8 cellular contexts compared by ENCODE assay signal in the genomic region with DNA sequence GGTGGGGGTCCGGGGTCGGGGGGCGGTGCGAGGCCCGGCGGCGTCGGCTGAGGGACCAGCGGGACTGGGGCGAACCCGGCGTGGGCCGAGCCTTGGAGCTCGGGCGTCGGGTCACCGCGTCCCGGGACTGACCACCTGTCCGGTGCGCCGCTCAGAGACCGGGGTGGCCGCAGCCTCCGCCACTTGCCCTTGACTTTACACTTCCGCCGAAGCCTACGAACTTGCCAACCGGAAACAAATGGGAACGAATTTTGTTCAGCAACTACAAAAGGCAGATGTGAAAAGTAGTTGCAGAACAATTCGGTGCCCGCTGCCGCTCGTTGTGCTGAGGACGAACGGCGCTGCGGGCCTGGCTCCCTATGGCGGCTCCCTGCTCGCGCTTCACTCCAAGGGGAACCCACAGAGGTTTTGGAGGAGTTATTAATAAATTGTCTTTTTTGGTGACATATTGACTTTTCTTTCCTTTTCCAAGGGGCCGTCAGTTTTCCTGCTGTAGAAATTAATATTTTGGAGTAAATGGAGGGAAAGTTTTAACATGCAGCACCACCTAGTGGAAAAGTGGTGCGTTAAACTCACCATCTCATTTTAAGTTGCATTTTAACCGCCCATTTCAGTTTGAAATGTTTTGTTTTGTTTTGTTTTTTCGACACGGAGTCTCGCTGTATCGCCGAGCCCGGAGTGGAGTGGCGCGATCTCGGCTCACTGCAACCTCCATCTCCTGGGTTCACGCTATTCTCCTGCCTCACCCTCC. TPM values are rescaled to one million over a fixed set of nuclear protein-coding genes. Genes with fewer than 3 reads are reported as not detected.
A peak's percentile ranks its signal among the peaks of the same experiment; 100 is the strongest.
DNase-seq lines count a peak whose midpoint lies in the region; ATAC-seq and TF ChIP-seq lines count a peak whose summit lies in the region.

No MANE protein-coding gene starts in this region.

- DNase-seq in ELR (ENCODE audit: low read depth) (peak; percentile 78), GM23248 (peak; percentile 78), SK-N-MC (ENCODE audit: low read depth, low spot score) (peak; percentile 63), head of caudate nucleus (peak in 41 of 42 donors; percentile 14 to 81 (median 59)), upper lobe of left lung (peak; percentile 46 to 58)

- H3K4me1 ChIP-seq in GM23248 (ENCODE audit: insufficient read depth): no peaks in the 10 kb centered on the region
- no peaks in the 10 kb centered on the region for H3K4me1 ChIP-seq in parathyroid adenoma
- H3K4me1 ChIP-seq in upper lobe of left lung: peaks cover 0 to 7% (median 2%) of the 10 kb centered on the region in 4 donors

- peak overlapping the region; percentile 91 for H3K9ac ChIP-seq in GM23248
- H3K9ac ChIP-seq in SK-N-MC (ENCODE audit: insufficient read length): peak overlapping the region; percentile 93
- no peak overlapping the region for H3K9ac ChIP-seq in parathyroid adenoma

- WGBS in GM23248 (ENCODE audit: low coverage in 1 of 2, low lambda C conversion rate in 2 of 2, missing lambda C conversion rate in 2 of 2), 2 experiments: 1 to 2% methylated on average over 53 to 54 of the region's 54 CpGs
- WGBS in upper lobe of left lung, 2 donors: 0 to 1% methylated on average over 24 to 48 of the region's 54 CpGs

- no peaks in the 10 kb centered on the region for H3K9me3 Mint-ChIP-seq in activated naive CD8-positive, alpha-beta T cell (ENCODE audit: low read depth)

- peaks cover 16% of the 10 kb centered on the region for H3K4me1 Mint-ChIP-seq in activated naive CD8-positive, alpha-beta T cell (ENCODE audit: low read depth)

- peaks cover 16% of the 10 kb centered on the region for H3K79me2 ChIP-seq in GM23248 (ENCODE audit: insufficient read depth)
- peaks cover 12% of the 10 kb centered on the region for H3K79me2 ChIP-seq in parathyroid adenoma

- H3K4me2 ChIP-seq in GM23248 (ENCODE audit: unreplicated experiment) (peak overlapping the region; percentile 85), parathyroid adenoma (ENCODE audit: low read length) (peak overlapping the region; percentile 77)

- no peaks in the 10 kb centered on the region for H3K27me3 ChIP-seq in GM23248 (replicated peaks; ENCODE audit: insufficient read depth)
- no peaks in the 10 kb centered on the region for H3K27me3 ChIP-seq in parathyroid adenoma (ENCODE audit: control insufficient read depth, insufficient read depth, low read length)
- H3K27me3 ChIP-seq in upper lobe of left lung: no peaks in the 10 kb centered on the region

- H3K36me3 ChIP-seq in GM23248 (ENCODE audit: low read depth) (no peaks in the 10 kb centered on the region), SK-N-MC (ENCODE audit: insufficient read depth, low read length) (no peaks in the 10 kb centered on the region), parathyroid adenoma (ENCODE audit: control insufficient read depth, insufficient read depth, low read length) (no peaks in the 10 kb centered on the region), upper lobe of left lung (peaks cover 0 to 16% (median 2%) of the 10 kb centered on the region in 4 donors)

- peaks cover 30% of the 10 kb centered on the region; the same call in 1 of the 2 replicates for H3F3A ChIP-seq in GM23248 (ENCODE audit: insufficient read depth)

- H3K4me3 ChIP-seq in GM23248 (peak overlapping the region; percentile 96), SK-N-MC (peak overlapping the region; percentile 79), parathyroid adenoma (ENCODE audit: low read depth, low read length) (peak overlapping the region; percentile 70), upper lobe of left lung (peak overlapping the region; percentile 59 to 95 (median 94))

- no peak for TF ChIP-seq POLR2A in upper lobe of left lung (IDR thresholded peaks at IDR 0.05)

- no peaks in the 10 kb centered on the region for H3K9me2 ChIP-seq in GM23248 (ENCODE audit: insufficient read depth)

- TF ChIP-seq EP300 in upper lobe of left lung (IDR thresholded peaks at IDR 0.05): no peak

- in situ Hi-C loops in GM23248 (cut with MboI): loop anchor here (25.0 kb wide), 1 partner anchor 432 kb away; no protein-coding TSS in a partner anchor

- intact Hi-C loops in head of caudate nucleus (cut with DNase I): loop anchor here (2.0 to 5.0 kb wide), 3 partner anchors 29 to 168 kb away; partner anchors contain the start of genes C5orf24 and CAMLG

- peak; percentile 80; the same call in 1 of the 2 replicates for TF ChIP-seq CTCF in LNCAP (IDR thresholded peaks at IDR 0.05)
- TF ChIP-seq CTCF in parathyroid adenoma (IDR thresholded peaks at IDR 0.05): peak; percentile 84
- TF ChIP-seq CTCF in upper lobe of left lung (IDR thresholded peaks at IDR 0.05): peak; percentile 55 to 80 (median 75)

- H3K9me3 ChIP-seq in GM23248 (ENCODE audit: low read depth): no peaks in the 10 kb centered on the region
- H3K9me3 ChIP-seq in SK-N-MC (ENCODE audit: low read depth, low read length): no peaks in the 10 kb centered on the region
- no peaks in the 10 kb centered on the region for H3K9me3 ChIP-seq in parathyroid adenoma (ENCODE audit: control insufficient read depth, low read length)
- no peaks in the 10 kb centered on the region for H3K9me3 ChIP-seq in upper lobe of left lung

- H3K27ac Mint-ChIP-seq in activated naive CD8-positive, alpha-beta T cell: peak overlapping the region; percentile 98

- H3K27me3 Mint-ChIP-seq in activated naive CD8-positive, alpha-beta T cell: no peaks in the 10 kb centered on the region

- no peaks in the 10 kb centered on the region for H4K20me1 ChIP-seq in GM23248 (ENCODE audit: insufficient read depth)

- H3K27ac ChIP-seq in GM23248 (peak overlapping the region; percentile 86), SK-N-MC (peak overlapping the region; percentile 85), parathyroid adenoma (peak overlapping the region; percentile 88), upper lobe of left lung (peak overlapping the region; percentile 92 to 100 (median 99))

- peak overlapping the region; percentile 96 for H3K4me3 Mint-ChIP-seq in activated naive CD8-positive, alpha-beta T cell

- no peaks in the 10 kb centered on the region for H3K36me3 Mint-ChIP-seq in activated naive CD8-positive, alpha-beta T cell

- H2AFZ ChIP-seq in GM23248: peak overlapping the region; percentile 89
- H2AFZ ChIP-seq in parathyroid adenoma: peak overlapping the region; percentile 79

- ATAC-seq in upper lobe of left lung (ENCODE audit: low FRiP score in 2 of 2): peak; percentile 59 to 71

RNA-seq across cellular contexts. Expression of gene PCBD2, which starts 0.5 kb away (rescaled TPM):
- 4.9 and 10.1 TPM in 2 replicates for total RNA-seq in GM23248 (2014; rRNA removed; shearing (Covaris generic))
- polyA plus RNA-seq in GM23248 (2016; fragmentation: Nextera tagmentation; extraction: Ambion mirVana): 5.8 and 6.2 TPM in 2 replicates
- total RNA-seq in upper lobe of left lung: 10 to 100 TPM in 2 of 6 donors, 1 to 10 TPM in 4; 8.4 to 14.4 (median 9.1) TPM

RNA-seq across cellular contexts. Expression of gene TXNDC15, which starts 31.2 kb away (rescaled TPM):
- 112 and 170 TPM in 2 replicates for total RNA-seq in GM23248 (2014; rRNA removed; shearing (Covaris generic))
- polyA plus RNA-seq in GM23248 (2016; fragmentation: Nextera tagmentation; extraction: Ambion mirVana): 102 and 103 TPM in 2 replicates
- 10 to 100 TPM; 49.6 to 78.4 (median 67.2) TPM for total RNA-seq in upper lobe of left lung

RNA-seq across cellular contexts. Expression of gene C5orf24, which starts 59.7 kb away (rescaled TPM):
- 41.2 and 41.4 TPM in 2 replicates for total RNA-seq in GM23248 (2014; rRNA removed; shearing (Covaris generic))
- 34.0 and 36.4 TPM in 2 replicates for polyA plus RNA-seq in GM23248 (2016; fragmentation: Nextera tagmentation; extraction: Ambion mirVana)
- 10 to 100 TPM; 22.5 to 56.4 (median 35.5) TPM for total RNA-seq in upper lobe of left lung

Comparison
In these comparisons a context has a peak if more than half of its experiments do, and no peak if none do; other contexts are left out.
1. Peak in every context shown above with its lines: DNase-seq, ATAC-seq, H3K4me3 ChIP-seq and H3K27ac ChIP-seq.